Comparison of ENCODE assay signal across 5 cellular contexts in genomic region chr5:4896328-4896727, GRCh38.
"Had no signal": no experiment of that assay in that cellular context is flagged by ENCODE, and none has a peak within 500 bp of the region (broad histone marks: within the 10 kb centered on the region; RNA-seq: fewer than 3 reads in every experiment).

No MANE protein-coding gene starts in this region.

- ATAC-seq: HepG2, K562 had no signal

- DNase-seq: IMR-90 had no signal

- H3K4me3 ChIP-seq: K562 had no signal

- FAIRE-seq: HepG2, HTR-8/SVneo, K562 had no signal

- H3K27ac ChIP-seq: HL-60 had no signal
